ENCODE assay signal across 8 cellular contexts in genomic region chr14:61750708-61751474, GRCh38. TPM values are rescaled to one million over a fixed set of nuclear protein-coding genes. Genes with fewer than 3 reads are reported as not detected.
DNase-seq lines count a peak whose midpoint lies in the region; ATAC-seq and TF ChIP-seq lines count a peak whose summit lies in the region.

No MANE protein-coding gene starts in this region.

- H3K27ac ChIP-seq in lower lobe of right lung: peak overlapping the region; percentile 89

- H3K4me1 Mint-ChIP-seq in activated CD4-positive, alpha-beta memory T cell treated with anti-CD3 and anti-CD28 coated beads for 36 hours (ENCODE audit: low read depth): peaks cover 21% of the 10 kb centered on the region

- H3K4me3 ChIP-seq in lower lobe of right lung: peak overlapping the region; percentile 56

- peaks cover 28% of the 10 kb centered on the region for H3K4me1 ChIP-seq in lower lobe of right lung

- peak; percentile 95 for ATAC-seq in GM18498 (IDR thresholded peaks at IDR 0.05; ENCODE audit: unreplicated experiment)
- ATAC-seq in HG02852 (IDR thresholded peaks at IDR 0.05; ENCODE audit: unreplicated experiment): peak; percentile 85
- peak; percentile 98 for ATAC-seq in lower lobe of right lung

- CTCF ChIA-PET in activated CD4-positive, alpha-beta memory T cell treated with anti-CD3 and anti-CD28 coated beads for 36 hours (lab: Charles Lee): interaction anchor here (0.6 to 2.1 kb wide), 3 partner anchors 87 to 275 kb away, joined by 3 to 8 read pairs (median 4); no protein-coding TSS in a partner anchor

- DNase-seq in NCI-H2227 (lab: John Stamatoyannopoulos, UW; ENCODE audit: unreplicated experiment) (peak; percentile 81), ecto neural progenitor cell (ENCODE audit: low spot score) (peak; percentile 75), lower lobe of right lung (peak; percentile 93), OCI-M2 (lab: John Stamatoyannopoulos, UW; ENCODE audit: unreplicated experiment) (no peak)
- DNase-seq in activated CD4-positive, alpha-beta memory T cell treated with anti-CD3 and anti-CD28 coated beads for 36 hours: peak; percentile 89
- DNase-seq in stimulated activated CD8-positive, alpha-beta memory T cell treated with anti-CD3 and anti-CD28 coated beads, Interleukin-12 subunit alpha, Interleukin-12 subunit beta, amount 100 ng/mL, for 1 hour (ENCODE audit: low read depth): peak; percentile 58

- H3K9me3 Mint-ChIP-seq in activated CD4-positive, alpha-beta memory T cell treated with anti-CD3 and anti-CD28 coated beads for 36 hours: no peaks in the 10 kb centered on the region

- TF ChIP-seq CTCF in lower lobe of right lung (IDR thresholded peaks at IDR 0.05): no peak

- peak overlapping the region; percentile 84 for H3K27ac Mint-ChIP-seq in activated CD4-positive, alpha-beta memory T cell treated with anti-CD3 and anti-CD28 coated beads for 36 hours

- H3K9me3 ChIP-seq in lower lobe of right lung: no peaks in the 10 kb centered on the region

- H3K36me3 ChIP-seq in lower lobe of right lung: peaks cover 23% of the 10 kb centered on the region

- no peaks in the 10 kb centered on the region for H3K27me3 Mint-ChIP-seq in activated CD4-positive, alpha-beta memory T cell treated with anti-CD3 and anti-CD28 coated beads for 36 hours

- intact Hi-C loops in activated CD4-positive, alpha-beta memory T cell treated with anti-CD3 and anti-CD28 coated beads for 36 hours (cut with micrococcal nuclease): loop anchor here (1.0 kb wide), 1 partner anchor 11 kb away; the partner anchor contains the start of gene SNAPC1
- intact Hi-C loops in lower lobe of right lung (cut with DNase I): no loop called here

- POLR2A ChIA-PET in activated CD4-positive, alpha-beta memory T cell treated with anti-CD3 and anti-CD28 coated beads for 36 hours (lab: Charles Lee): interaction anchor here (1.2 to 1.5 kb wide), 2 partner anchors 11 to 272 kb away, joined by 5 to 7 read pairs; partner anchors contain the start of gene SNAPC1

- H3K27me3 ChIP-seq in lower lobe of right lung (ENCODE audit: low read depth): no peaks in the 10 kb centered on the region

- peak overlapping the region; percentile 85 for H3K4me3 Mint-ChIP-seq in activated CD4-positive, alpha-beta memory T cell treated with anti-CD3 and anti-CD28 coated beads for 36 hours

- peaks cover 26% of the 10 kb centered on the region for H3K36me3 Mint-ChIP-seq in activated CD4-positive, alpha-beta memory T cell treated with anti-CD3 and anti-CD28 coated beads for 36 hours

RNA-seq across cellular contexts. Expression of gene SNAPC1, which starts 11.3 kb away (rescaled TPM):
- total RNA-seq in activated CD4-positive, alpha-beta memory T cell treated with anti-CD3 and anti-CD28 coated beads for 36 hours: 1 to 10 TPM; 9.1 TPM
- 6.2 TPM for total RNA-seq in lower lobe of right lung

RNA-seq across cellular contexts. Expression of gene HIF1A, which starts 55.6 kb away (rescaled TPM):
- 100 to 1,000 TPM; 283 to 287 TPM for total RNA-seq in activated CD4-positive, alpha-beta memory T cell treated with anti-CD3 and anti-CD28 coated beads for 36 hours
- 68.6 TPM for total RNA-seq in lower lobe of right lung
